1 cellular context compared by ENCODE assay signal in genomic region chr10:31751401-31752080, GRCh38.
TF ChIP-seq lines count a peak whose summit lies in the region.

No MANE protein-coding gene starts in this region.

TF ChIP-seq in HepG2, 621 proteins besides CTCF, POLR2A, EP300 and RAD21 (continued from another document):
- TF ChIP-seq ZNF142 (CRISPR knock-in tag; IDR thresholded peaks at IDR 0.05) (no peak), ZNF549 (CRISPR knock-in tag; IDR thresholded peaks at IDR 0.05) (no peak), MED8 (CRISPR knock-in tag; IDR thresholded peaks at IDR 0.05; ENCODE audit: insufficient replicate concordance) (no peak), PRDM10 (CRISPR knock-in tag; IDR thresholded peaks at IDR 0.05; ENCODE audit: low read depth) (no peak), ZSCAN20 (CRISPR knock-in tag; IDR thresholded peaks at IDR 0.05; ENCODE audit: borderline replicate concordance) (no peak), ZNF678 (CRISPR knock-in tag; IDR thresholded peaks at IDR 0.05) (no peak)
